In genomic region chr12:120200364-120200817, GRCh38 we compare ENCODE assay signal across 8 cellular contexts. TPM values are rescaled to one million over a fixed set of nuclear protein-coding genes. Genes with fewer than 3 reads are reported as not detected.
DNase-seq lines count a peak whose midpoint lies in the region; ATAC-seq and TF ChIP-seq lines count a peak whose summit lies in the region.
"Not testable (repeated sequence)": the region's sequence is repeated elsewhere in the genome, so short reads cannot be mapped to it uniquely, and the experiment has no call there.

No MANE protein-coding gene starts in this region.

- H3K4me2 ChIP-seq in SU-DHL-6 (ENCODE audit: low read depth, low read length, poor library complexity, severe bottlenecking), result peak overlapping the region; percentile 96

- peak overlapping the region; percentile 71 for H3K4me3 ChIP-seq in AG10803 (ENCODE audit: low read length)
- H3K4me3 ChIP-seq in HL-60 (replicated peaks; ENCODE audit: insufficient read depth, low read length), result peak overlapping the region; percentile 67
- H3K4me3 ChIP-seq in SU-DHL-6 (ENCODE audit: insufficient read depth, low read length, poor library complexity, severe bottlenecking), result peak overlapping the region; percentile 62
- peak overlapping the region; percentile 73 for H3K4me3 ChIP-seq in endocrine pancreas (ENCODE audit: control insufficient read depth, insufficient read depth, low read length)
- peak overlapping the region; percentile 99 for H3K4me3 ChIP-seq in iPS-18c (ENCODE audit: insufficient read depth, low read depth, low read length)

- H3K36me3 Mint-ChIP-seq in activated naive CD8-positive, alpha-beta T cell treated with anti-CD3 and anti-CD28 coated beads, Interleukin-2, amount 50 U/mL, for 24 hours (ENCODE audit: low read depth), result peaks cover 53% of the 10 kb centered on the region
- peaks cover 21% of the 10 kb centered on the region for H3K36me3 Mint-ChIP-seq in natural killer cell treated with Interleukin-12 subunit alpha and Interleukin-12 subunit beta and Interleukin-15 and Interleukin-18, amount 100 ng/mL, for 72 hours
- H3K36me3 Mint-ChIP-seq in stimulated activated effector memory CD8-positive, alpha-beta T cell treated with anti-CD3 and anti-CD28 coated beads, Interleukin-12 subunit alpha, Interleukin-12 subunit beta, amount 100 ng/mL, for 72 hours, result peaks cover 70% of the 10 kb centered on the region

- not testable (repeated sequence) for TF ChIP-seq CTCF in AG10803 (conservative IDR thresholded peaks at IDR 0.05; ENCODE audit: low read length); HL-60 (IDR thresholded peaks at IDR 0.05; ENCODE audit: insufficient read depth, low read length); SU-DHL-6 (IDR thresholded peaks at IDR 0.05; ENCODE audit: insufficient read depth, low read length, poor library complexity, severe bottlenecking)

- H3K9me3 Mint-ChIP-seq in activated naive CD8-positive, alpha-beta T cell treated with anti-CD3 and anti-CD28 coated beads, Interleukin-2, amount 50 U/mL, for 24 hours; natural killer cell treated with Interleukin-12 subunit alpha and Interleukin-12 subunit beta and Interleukin-15 and Interleukin-18, amount 100 ng/mL, for 72 hours; stimulated activated effector memory CD8-positive, alpha-beta T cell treated with anti-CD3 and anti-CD28 coated beads, Interleukin-12 subunit alpha, Interleukin-12 subunit beta, amount 100 ng/mL, for 72 hours: not testable (repeated sequence)

- H3K27ac Mint-ChIP-seq in activated naive CD8-positive, alpha-beta T cell treated with anti-CD3 and anti-CD28 coated beads, Interleukin-2, amount 50 U/mL, for 24 hours, result peak overlapping the region; percentile 100
- H3K27ac Mint-ChIP-seq in natural killer cell treated with Interleukin-12 subunit alpha and Interleukin-12 subunit beta and Interleukin-15 and Interleukin-18, amount 100 ng/mL, for 72 hours, result peak overlapping the region; percentile 88 to 92
- H3K27ac Mint-ChIP-seq in stimulated activated effector memory CD8-positive, alpha-beta T cell treated with anti-CD3 and anti-CD28 coated beads, Interleukin-12 subunit alpha, Interleukin-12 subunit beta, amount 100 ng/mL, for 72 hours, result peak overlapping the region; percentile 100

- peaks cover 11% of the 10 kb centered on the region for H4K20me1 ChIP-seq in SU-DHL-6 (ENCODE audit: low read depth, low read length)

- peaks cover 38% of the 10 kb centered on the region for H3K36me3 ChIP-seq in SU-DHL-6 (ENCODE audit: low read length)
- H3K36me3 ChIP-seq in endocrine pancreas (ENCODE audit: control insufficient read depth, insufficient read depth, low read length), result not testable (repeated sequence)

- not testable (repeated sequence) for DNase-seq in AG10803 (ENCODE audit: low read depth); HL-60 (ENCODE audit: low read depth in 1 of 2, low spot score in 1 of 2); activated naive CD8-positive, alpha-beta T cell treated with anti-CD3 and anti-CD28 coated beads, Interleukin-2, amount 50 U/mL, for 24 hours; natural killer cell treated with Interleukin-12 subunit alpha and Interleukin-12 subunit beta and Interleukin-15 and Interleukin-18, amount 100 ng/mL, for 72 hours (ENCODE audit: low spot score); stimulated activated effector memory CD8-positive, alpha-beta T cell treated with anti-CD3 and anti-CD28 coated beads, Interleukin-12 subunit alpha, Interleukin-12 subunit beta, amount 100 ng/mL, for 72 hours (ENCODE audit: low spot score in 2 of 2)

- H3K27me3 ChIP-seq in HL-60 (ENCODE audit: insufficient read depth, poor library complexity, severe bottlenecking); SU-DHL-6 (ENCODE audit: low read length); endocrine pancreas (ENCODE audit: control insufficient read depth, insufficient read depth, low read length): not testable (repeated sequence)

- H3K9me3 ChIP-seq in SU-DHL-6 (ENCODE audit: insufficient read depth, low read length); endocrine pancreas (ENCODE audit: control insufficient read depth, low read length); iPS-18c (ENCODE audit: control insufficient read depth, insufficient read depth, low read length): not testable (repeated sequence)

- peak overlapping the region; percentile 99 for H3K4me3 Mint-ChIP-seq in activated naive CD8-positive, alpha-beta T cell treated with anti-CD3 and anti-CD28 coated beads, Interleukin-2, amount 50 U/mL, for 24 hours
- peak overlapping the region; percentile 96 for H3K4me3 Mint-ChIP-seq in natural killer cell treated with Interleukin-12 subunit alpha and Interleukin-12 subunit beta and Interleukin-15 and Interleukin-18, amount 100 ng/mL, for 72 hours
- H3K4me3 Mint-ChIP-seq in stimulated activated effector memory CD8-positive, alpha-beta T cell treated with anti-CD3 and anti-CD28 coated beads, Interleukin-12 subunit alpha, Interleukin-12 subunit beta, amount 100 ng/mL, for 72 hours, result peak overlapping the region; percentile 92

- not testable (repeated sequence) for H2AFZ ChIP-seq in SU-DHL-6 (ENCODE audit: low read depth, low read length, severe bottlenecking)

- H3K27ac ChIP-seq in HL-60 (replicated peaks), result peak overlapping the region; percentile 93
- H3K27ac ChIP-seq in SU-DHL-6 (ENCODE audit: low read depth, low read length), result peak overlapping the region; percentile 91

- peaks cover 54% of the 10 kb centered on the region for H3F3A ChIP-seq in SU-DHL-6 (ENCODE audit: insufficient read depth)

- peaks cover 30% of the 10 kb centered on the region for H3K79me2 ChIP-seq in SU-DHL-6 (ENCODE audit: insufficient read depth, low read length)

- H3K4me1 Mint-ChIP-seq in activated naive CD8-positive, alpha-beta T cell treated with anti-CD3 and anti-CD28 coated beads, Interleukin-2, amount 50 U/mL, for 24 hours, result peaks cover 52% of the 10 kb centered on the region
- H3K4me1 Mint-ChIP-seq in natural killer cell treated with Interleukin-12 subunit alpha and Interleukin-12 subunit beta and Interleukin-15 and Interleukin-18, amount 100 ng/mL, for 72 hours (ENCODE audit: low read depth in 2 of 2), result peaks cover 29 to 32% of the 10 kb centered on the region in 2 donors
- peaks cover 48% of the 10 kb centered on the region for H3K4me1 Mint-ChIP-seq in stimulated activated effector memory CD8-positive, alpha-beta T cell treated with anti-CD3 and anti-CD28 coated beads, Interleukin-12 subunit alpha, Interleukin-12 subunit beta, amount 100 ng/mL, for 72 hours

- H3K27me3 Mint-ChIP-seq in activated naive CD8-positive, alpha-beta T cell treated with anti-CD3 and anti-CD28 coated beads, Interleukin-2, amount 50 U/mL, for 24 hours; natural killer cell treated with Interleukin-12 subunit alpha and Interleukin-12 subunit beta and Interleukin-15 and Interleukin-18, amount 100 ng/mL, for 72 hours: not testable (repeated sequence)

- H3K4me1 ChIP-seq in endocrine pancreas (ENCODE audit: control insufficient read depth, insufficient read depth, low read length), result not testable (repeated sequence)

- ATAC-seq in activated naive CD8-positive, alpha-beta T cell treated with anti-CD3 and anti-CD28 coated beads, Interleukin-2, amount 50 U/mL, for 24 hours; natural killer cell treated with Interleukin-12 subunit alpha and Interleukin-12 subunit beta and Interleukin-15 and Interleukin-18, amount 100 ng/mL, for 72 hours; stimulated activated effector memory CD8-positive, alpha-beta T cell treated with anti-CD3 and anti-CD28 coated beads, Interleukin-12 subunit alpha, Interleukin-12 subunit beta, amount 100 ng/mL, for 72 hours: not testable (repeated sequence)

- H3K9me2 ChIP-seq in SU-DHL-6 (replicated peaks; ENCODE audit: insufficient read depth, low read length), result not testable (repeated sequence)

- peak overlapping the region; percentile 93 for H3K9ac ChIP-seq in SU-DHL-6 (ENCODE audit: low read length)
- H3K9ac ChIP-seq in endocrine pancreas (ENCODE audit: control insufficient read depth, insufficient read depth, low read length), result peak overlapping the region; percentile 78

RNA-seq across cellular contexts. Expression of gene RPLP0, which starts 0.5 kb away (rescaled TPM):
- 1,000 to 10,000 TPM; 1,757 to 2,186 TPM for total RNA-seq in natural killer cell treated with Interleukin-12 subunit alpha and Interleukin-12 subunit beta and Interleukin-15 and Interleukin-18, amount 100 ng/mL, for 72 hours

RNA-seq across cellular contexts. Expression of gene GCN1, which starts 5.9 kb away (rescaled TPM):
- 100 to 1,000 TPM; 126 to 311 TPM for total RNA-seq in natural killer cell treated with Interleukin-12 subunit alpha and Interleukin-12 subunit beta and Interleukin-15 and Interleukin-18, amount 100 ng/mL, for 72 hours
